In the genomic region with DNA sequence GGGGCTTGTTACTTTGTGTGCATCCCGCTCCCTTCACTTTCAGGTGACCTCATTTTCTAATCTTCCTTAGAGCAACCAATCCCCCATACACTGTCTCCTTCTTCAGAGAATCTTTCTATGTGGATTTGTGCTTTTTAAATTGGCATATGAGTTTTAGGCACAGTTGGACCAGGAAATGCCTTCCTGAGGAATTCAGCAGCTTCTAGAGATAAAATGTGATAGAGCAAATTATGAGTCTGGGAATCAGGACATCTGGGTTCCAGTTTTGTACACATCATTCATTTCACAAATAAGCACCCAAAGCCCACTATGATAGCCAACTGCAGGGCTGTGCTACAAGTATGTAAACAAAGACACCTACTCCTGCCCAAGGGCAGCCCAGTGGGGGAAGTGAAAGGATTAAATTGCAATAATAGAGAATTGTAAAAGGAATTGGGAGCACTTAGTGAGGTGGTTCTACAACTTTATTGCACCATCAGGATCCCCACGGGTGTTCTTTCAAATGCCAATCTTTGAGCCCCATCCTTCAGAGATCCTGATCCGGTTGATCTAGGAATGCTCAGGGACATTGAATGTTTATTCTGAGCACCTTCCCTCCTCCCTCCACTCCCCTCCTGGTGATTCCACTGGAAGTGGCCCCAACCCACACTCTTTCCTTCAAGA, we compare ENCODE assay signal across 1 cellular context.
TF ChIP-seq lines count a peak whose summit lies in the region.

No MANE protein-coding gene starts in this region.

TF ChIP-seq in H1, 55 proteins besides CTCF, POLR2A, EP300 and RAD21 (continued from another document):
- TF ChIP-seq, protein P1, sequence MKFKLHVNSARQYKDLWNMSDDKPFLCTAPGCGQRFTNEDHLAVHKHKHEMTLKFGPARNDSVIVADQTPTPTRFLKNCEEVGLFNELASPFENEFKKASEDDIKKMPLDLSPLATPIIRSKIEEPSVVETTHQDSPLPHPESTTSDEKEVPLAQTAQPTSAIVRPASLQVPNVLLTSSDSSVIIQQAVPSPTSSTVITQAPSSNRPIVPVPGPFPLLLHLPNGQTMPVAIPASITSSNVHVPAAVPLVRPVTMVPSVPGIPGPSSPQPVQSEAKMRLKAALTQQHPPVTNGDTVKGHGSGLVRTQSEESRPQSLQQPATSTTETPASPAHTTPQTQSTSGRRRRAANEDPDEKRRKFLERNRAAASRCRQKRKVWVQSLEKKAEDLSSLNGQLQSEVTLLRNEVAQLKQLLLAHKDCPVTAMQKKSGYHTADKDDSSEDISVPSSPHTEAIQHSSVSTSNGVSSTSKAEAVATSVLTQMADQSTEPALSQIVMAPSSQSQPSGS (IDR thresholded peaks at IDR 0.05; ENCODE audit: low read length) = peak; percentile 49; the same call in 1 of the 2 replicates
- TF ChIP-seq CTBP2 (IDR thresholded peaks at IDR 0.05; ENCODE audit: borderline replicate concordance, insufficient read depth, insufficient read length, low read length) (peak; percentile 39), NANOG (IDR thresholded peaks at IDR 0.05; ENCODE audit: insufficient read depth, low read depth, low read length, poor library complexity, severe bottlenecking) (peak; percentile 99), SP4 (IDR thresholded peaks at IDR 0.05; ENCODE audit: low read length) (0 out of 2 replicates have a peak, but pooled peaks have one; percentile 24), CREB1 (IDR thresholded peaks at IDR 0.05) (peak; percentile 23; the same call in 1 of the 2 replicates), RFX5 (IDR thresholded peaks at IDR 0.05; ENCODE audit: borderline replicate concordance, low read depth, low read length) (no peak), ZNF274 (IDR thresholded peaks at IDR 0.05; ENCODE audit: borderline replicate concordance, extremely low read depth, low read length) (no peak), CHD2 (IDR thresholded peaks at IDR 0.05; ENCODE audit: low read length) (0 out of 2 replicates have a peak, but pooled peaks have one; percentile 18), JUND (IDR thresholded peaks at IDR 0.05; ENCODE audit: low read length) (peak; percentile 57; the same call in 1 of the 2 replicates), TCF12 (IDR thresholded peaks at IDR 0.05; ENCODE audit: low read depth, low read length) (0 out of 2 replicates have a peak, but pooled peaks have one; percentile 70), CBX5 (IDR thresholded peaks at IDR 0.05; ENCODE audit: low read depth, low read length) (no peak), HDAC2 (IDR thresholded peaks at IDR 0.05; ENCODE audit: borderline replicate concordance in 1 of 2, low read depth in 2 of 2, low read length in 2 of 2) (peak; percentile 67 to 99; a peak in 3 of 4 replicates), BACH1 (IDR thresholded peaks at IDR 0.05; ENCODE audit: low read length) (peak; percentile 62; the same call in 1 of the 2 replicates), TEAD4 (IDR thresholded peaks at IDR 0.05; ENCODE audit: low read depth, low read length) (peak; percentile 60; the same call in 1 of the 2 replicates), CEBPB (IDR thresholded peaks at IDR 0.05; ENCODE audit: low read depth, low read length) (peak; percentile 91), POLR2AphosphoS5 (IDR thresholded peaks at IDR 0.05; ENCODE audit: low read depth, low read length) (0 out of 2 replicates have a peak, but pooled peaks have one; percentile 56)
